9 cellular contexts compared by ENCODE assay signal in the genomic region with DNA sequence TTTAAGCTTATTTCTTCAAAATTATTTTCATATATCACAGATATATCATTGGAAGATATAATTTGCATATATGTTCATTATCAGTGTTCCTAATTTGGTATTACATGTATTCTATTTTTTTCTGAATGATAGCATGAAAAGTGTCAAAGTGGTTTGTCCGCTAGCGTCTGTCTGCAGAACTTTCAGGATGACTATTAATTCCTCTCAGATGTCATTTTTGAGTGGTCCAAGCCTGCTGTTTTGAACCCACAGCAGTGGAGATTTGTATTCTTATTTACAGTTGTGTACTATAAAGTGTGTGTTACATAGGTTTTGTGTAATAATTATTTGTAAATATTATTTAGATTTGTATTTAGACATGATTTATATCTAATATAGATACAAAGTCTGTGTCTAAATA.
"Had no signal": no experiment of that assay in that cellular context is flagged by ENCODE, and none has a peak within 500 bp of the region (broad histone marks: within the 10 kb centered on the region; RNA-seq: fewer than 3 reads in every experiment).

No MANE protein-coding gene starts in this region.

- FAIRE-seq: H1, HepG2 had no signal

- DNase-seq: H7, HFFc6, Karpas-422, KBM-7 had no signal

- ATAC-seq: GM23338, HCT116, HepG2 had no signal

- H3K4me3 ChIP-seq: GM23338, HAP-1 had no signal
